8 cellular contexts compared by ENCODE assay signal in genomic region chr18:54558609-54559585, GRCh38.
DNase-seq lines count a peak whose midpoint lies in the region; ATAC-seq, FAIRE-seq and TF ChIP-seq lines count a peak whose summit lies in the region.

No MANE protein-coding gene starts in this region.

- H3K9me3 ChIP-seq in RWPE2 (ENCODE audit: severe bottlenecking) = no peaks in the 10 kb centered on the region

- FAIRE-seq in HTR-8/SVneo (lab: Jason Lieb, UNC) = no peak

- no peak overlapping the region for H3K27ac ChIP-seq in RWPE2 (ENCODE audit: poor library complexity, severe bottlenecking)

- ATAC-seq in HG02981 (IDR thresholded peaks at IDR 0.05; ENCODE audit: unreplicated experiment) (peak; percentile 53), RWPE2 (ENCODE audit: low read depth) (no peak), HG02759 (IDR thresholded peaks at IDR 0.05; ENCODE audit: unreplicated experiment) (no peak), HG03139 (IDR thresholded peaks at IDR 0.05; ENCODE audit: unreplicated experiment) (no peak)

- H3K36me3 ChIP-seq in RWPE2 (ENCODE audit: low read depth) = no peaks in the 10 kb centered on the region

- H3K4me1 ChIP-seq in RWPE2 (ENCODE audit: insufficient read depth, poor library complexity, severe bottlenecking) = no peaks in the 10 kb centered on the region

- H3K27me3 ChIP-seq in RWPE2 (ENCODE audit: insufficient read depth, poor library complexity, severe bottlenecking) = no peaks in the 10 kb centered on the region

- H3K4me3 ChIP-seq in RWPE2 (ENCODE audit: severe bottlenecking) = no peak overlapping the region

- peak; percentile 85 for TF ChIP-seq CTCF in RWPE2 (IDR thresholded peaks at IDR 0.05; ENCODE audit: poor library complexity, severe bottlenecking)

- DNase-seq in NCI-H345 (lab: John Stamatoyannopoulos, UW) = peak; percentile 11
- DNase-seq in NCI-H345 treated with DMSO at 0.1 percent for 48 hours (lab: John Stamatoyannopoulos, UW; ENCODE audit: unreplicated experiment) = no peak
- no peak for DNase-seq in RWPE2 (ENCODE audit: low spot score)
- DNase-seq in iPS-NIHi11 (ENCODE audit: low spot score) = peak; percentile 52
- DNase-seq in HTR-8/SVneo (ENCODE audit: insufficient read length, low spot score) = no peak

Comparison
In these comparisons a context has a peak if more than half of its experiments do, and no peak if none do; other contexts are left out.
1. DNase-seq: peak in NCI-H345 (single experiment) and iPS-NIHi11 (single experiment); none in NCI-H345 treated with DMSO at 0.1 percent for 48 hours (single experiment), RWPE2 (single experiment) and HTR-8/SVneo (single experiment).